In the genomic region with DNA sequence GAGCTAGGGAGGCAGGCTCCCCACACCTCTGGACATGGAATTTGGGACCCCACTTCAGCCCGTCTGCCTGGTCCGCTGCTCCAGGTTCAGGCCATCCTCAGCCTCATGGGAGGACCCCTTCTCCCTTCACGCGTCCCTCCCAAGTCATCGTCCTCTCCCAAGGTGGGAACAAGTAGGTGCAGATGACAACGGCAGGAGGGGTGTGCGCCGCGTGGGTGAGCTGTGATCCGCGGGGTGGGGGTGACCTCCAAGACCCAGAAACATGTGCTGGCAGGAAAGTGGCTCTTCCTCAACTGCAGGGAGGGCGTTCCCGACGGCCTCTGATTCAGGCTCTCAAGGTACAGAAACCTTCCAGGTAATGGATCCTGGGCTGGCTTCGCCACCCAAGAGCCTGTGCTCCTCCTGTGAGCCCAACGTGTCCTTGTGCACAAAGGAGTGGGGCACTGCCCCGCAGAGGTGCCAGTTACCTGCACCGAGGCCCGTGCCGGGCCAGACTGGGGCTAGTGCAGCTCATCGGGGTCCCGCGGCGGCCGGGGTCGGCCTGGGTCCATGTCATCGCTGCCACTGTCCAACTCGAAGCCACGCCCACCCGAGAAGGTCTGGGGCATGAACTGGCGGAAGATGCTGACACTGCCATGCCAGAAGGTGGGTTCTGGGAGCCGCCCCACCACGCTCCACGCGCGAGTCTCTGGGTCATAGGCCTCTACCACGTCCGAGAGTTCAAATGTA, we compare ENCODE assay signal across 24 cellular contexts. TPM values are rescaled to one million over a fixed set of nuclear protein-coding genes. Genes with fewer than 3 reads are reported as not detected.
DNase-seq lines count a peak whose midpoint lies in the region; ATAC-seq, FAIRE-seq and TF ChIP-seq lines count a peak whose summit lies in the region.
"Had no signal": no experiment of that assay in that cellular context is flagged by ENCODE, and none has a peak within 500 bp of the region (broad histone marks: within the 10 kb centered on the region; RNA-seq: fewer than 3 reads in every experiment).

No MANE protein-coding gene starts in this region.

- no peak for DNase-seq in activated CD8-positive, alpha-beta T cell treated with anti-CD3 and anti-CD28 coated beads, Interleukin-2, amount 10 ng/mL, durations not matched to agents 7 days and 5 days
- no peak for DNase-seq in activated CD8-positive, alpha-beta T cell treated with anti-CD3 and anti-CD28 coated beads for 36 hours
- DNase-seq in HepG2 (ENCODE audit: low spot score) (no peak), right lobe of liver (no peak), tibial artery (no peak), activated gamma-delta T cell treated with Interleukin-2 at 50 U/mL for 16 hours (no peak)
- DNase-seq: AML-193; Caco-2; CD4-positive, alpha-beta T cell; DMS153; KBM-7; NCI-H1105; NCI-H1694; NCI-H510A; NCI-H748 treated with DMSO at 0.1 percent for 48 hours; NK-92 treated with Interleukin-12 subunit alpha and Interleukin-12 subunit beta, amount 100 ng/mL, for 24 hours had no signal

- in situ Hi-C loops in HepG2 (cut with HindIII; ENCODE audit: extremely low pct_ligation_motif_present, low pct_unique_long_range_greater_than_20kb): no loop called here

- no peak for TF ChIP-seq RAD21 in HepG2 (CRISPR knock-in tag; IDR thresholded peaks at IDR 0.05)

- no peak for ATAC-seq in activated CD8-positive, alpha-beta T cell treated with anti-CD3 and anti-CD28 coated beads, Interleukin-2, amount 10 ng/mL, durations not matched to agents 7 days and 5 days
- no peak for ATAC-seq in activated CD8-positive, alpha-beta T cell treated with anti-CD3 and anti-CD28 coated beads for 36 hours
- no peak for ATAC-seq in HepG2
- ATAC-seq in right lobe of liver: no peak
- ATAC-seq in GM21717 (IDR thresholded peaks at IDR 0.05; ENCODE audit: unreplicated experiment): no peak
- ATAC-seq: GM23338, HCT116 had no signal

- CTCF ChIA-PET in activated CD8-positive, alpha-beta T cell treated with anti-CD3 and anti-CD28 coated beads, Interleukin-2, amount 10 ng/mL, durations not matched to agents 7 days and 5 days (lab: Charles Lee): interaction anchor here (1.0 kb wide), 1 partner anchor 8 kb away, joined by 4 read pairs; no protein-coding TSS in a partner anchor
- CTCF ChIA-PET in activated CD8-positive, alpha-beta T cell treated with anti-CD3 and anti-CD28 coated beads for 36 hours (lab: Charles Lee): interaction anchor here (0.9 kb wide), 1 partner anchor 53 kb away, joined by 3 read pairs; no protein-coding TSS in a partner anchor
- CTCF ChIA-PET in HepG2 (lab: Yijun Ruan, JAX; ENCODE audit: low intra/inter-chr PET ratio, low total read pairs): no interaction called here

- H3K27ac Mint-ChIP-seq in activated CD8-positive, alpha-beta T cell treated with anti-CD3 and anti-CD28 coated beads, Interleukin-2, amount 10 ng/mL, durations not matched to agents 7 days and 5 days: peak overlapping the region; percentile 79
- no peak overlapping the region for H3K27ac Mint-ChIP-seq in activated CD8-positive, alpha-beta T cell treated with anti-CD3 and anti-CD28 coated beads for 36 hours
- H3K27ac Mint-ChIP-seq: CD4-positive, alpha-beta T cell; GM23338 had no signal

- H3K36me3 Mint-ChIP-seq in activated CD8-positive, alpha-beta T cell treated with anti-CD3 and anti-CD28 coated beads, Interleukin-2, amount 10 ng/mL, durations not matched to agents 7 days and 5 days (ENCODE audit: low read depth): peaks cover 65% of the 10 kb centered on the region
- H3K36me3 Mint-ChIP-seq in activated CD8-positive, alpha-beta T cell treated with anti-CD3 and anti-CD28 coated beads for 36 hours (ENCODE audit: low read depth): peaks cover 34% of the 10 kb centered on the region

- H3K4me1 Mint-ChIP-seq in activated CD8-positive, alpha-beta T cell treated with anti-CD3 and anti-CD28 coated beads, Interleukin-2, amount 10 ng/mL, durations not matched to agents 7 days and 5 days (ENCODE audit: low read depth): peaks cover 45% of the 10 kb centered on the region
- H3K4me1 Mint-ChIP-seq in activated CD8-positive, alpha-beta T cell treated with anti-CD3 and anti-CD28 coated beads for 36 hours (ENCODE audit: low read depth): peaks cover 31% of the 10 kb centered on the region
- H3K4me1 Mint-ChIP-seq: GM23338 had no signal

- no peaks in the 10 kb centered on the region for H3K27me3 Mint-ChIP-seq in activated CD8-positive, alpha-beta T cell treated with anti-CD3 and anti-CD28 coated beads, Interleukin-2, amount 10 ng/mL, durations not matched to agents 7 days and 5 days (ENCODE audit: low read depth)
- H3K27me3 Mint-ChIP-seq in activated CD8-positive, alpha-beta T cell treated with anti-CD3 and anti-CD28 coated beads for 36 hours: no peaks in the 10 kb centered on the region
- H3K27me3 Mint-ChIP-seq: CD4-positive, alpha-beta T cell had no signal

- H3K9me3 Mint-ChIP-seq in activated CD8-positive, alpha-beta T cell treated with anti-CD3 and anti-CD28 coated beads, Interleukin-2, amount 10 ng/mL, durations not matched to agents 7 days and 5 days (ENCODE audit: insufficient read depth): no peaks in the 10 kb centered on the region
- no peaks in the 10 kb centered on the region for H3K9me3 Mint-ChIP-seq in activated CD8-positive, alpha-beta T cell treated with anti-CD3 and anti-CD28 coated beads for 36 hours
- H3K9me3 Mint-ChIP-seq: CD4-positive, alpha-beta T cell; GM23338 had no signal

- H3K27me3 ChIP-seq in HepG2 (ENCODE audit: control insufficient read depth in 1 of 2, insufficient read depth in 2 of 2, low read length in 2 of 2) (no peaks in the 10 kb centered on the region), right lobe of liver (no peaks in the 10 kb centered on the region), neutrophil (no peaks in the 10 kb centered on the region), tibial artery (no peaks in the 10 kb centered on the region)

- H4K20me1 ChIP-seq in HepG2 (ENCODE audit: insufficient read depth, low read length): peaks cover 42% of the 10 kb centered on the region

- POLR2A ChIA-PET in activated CD8-positive, alpha-beta T cell treated with anti-CD3 and anti-CD28 coated beads, Interleukin-2, amount 10 ng/mL, durations not matched to agents 7 days and 5 days (lab: Charles Lee): interaction anchor here (1.1 kb wide), 1 partner anchor 11 kb away, joined by 4 read pairs; no protein-coding TSS in a partner anchor
- POLR2A ChIA-PET in activated CD8-positive, alpha-beta T cell treated with anti-CD3 and anti-CD28 coated beads for 36 hours (lab: Charles Lee): interaction anchor here (1.0 kb wide), 1 partner anchor 10 kb away, joined by 6 read pairs; no protein-coding TSS in a partner anchor
- POLR2A ChIA-PET in HepG2 (lab: Yijun Ruan, JAX): no interaction called here

- no TSS peak for BruUV-seq in HepG2 (replicated peaks; lab: Mats Ljungman, UMichigan)

- no peak overlapping the region for H3K4me3 Mint-ChIP-seq in activated CD8-positive, alpha-beta T cell treated with anti-CD3 and anti-CD28 coated beads, Interleukin-2, amount 10 ng/mL, durations not matched to agents 7 days and 5 days
- H3K4me3 Mint-ChIP-seq in activated CD8-positive, alpha-beta T cell treated with anti-CD3 and anti-CD28 coated beads for 36 hours: no peak overlapping the region
- H3K4me3 Mint-ChIP-seq: CD4-positive, alpha-beta T cell; GM23338 had no signal

- no peak overlapping the region for H3K4me3 ChIP-seq in HepG2 (replicated peaks in 1 of 3; ENCODE audit: insufficient read depth in 1 of 3, low read depth in 2 of 3, low read length in 3 of 3)
- no peak overlapping the region for H3K4me3 ChIP-seq in right lobe of liver
- no peak overlapping the region for H3K4me3 ChIP-seq in neutrophil (ENCODE audit: low read depth in 1 of 2, low read length in 1 of 2)
- H3K4me3 ChIP-seq in tibial artery: no peak overlapping the region
- H3K4me3 ChIP-seq: GM23338 had no signal

- peaks cover 22% of the 10 kb centered on the region for H3K79me2 ChIP-seq in HepG2 (ENCODE audit: insufficient read depth, low read length)

- TF ChIP-seq CTCF in activated CD8-positive, alpha-beta T cell treated with anti-CD3 and anti-CD28 coated beads for 36 hours (IDR thresholded peaks at IDR 0.05): no peak
- TF ChIP-seq CTCF in HepG2 (CRISPR knock-in tag; IDR thresholded peaks at IDR 0.05) (no peak), right lobe of liver (IDR thresholded peaks at IDR 0.05) (no peak), neutrophil (IDR thresholded peaks at IDR 0.05) (no peak), tibial artery (IDR thresholded peaks at IDR 0.05) (no peak)

- H3K36me3 ChIP-seq in HepG2 (replicated peaks in 1 of 2; ENCODE audit: control insufficient read depth in 1 of 2, insufficient read depth in 2 of 2, low read length in 2 of 2) (peaks cover 46 to 83% of the 10 kb centered on the region in 2 experiments), right lobe of liver (peaks cover 0 to 95% (median 48%) of the 10 kb centered on the region in 4 donors), neutrophil (peaks cover 100% of the 10 kb centered on the region), tibial artery (peaks cover 84 to 100% (median 99%) of the 10 kb centered on the region in 3 donors)

- no peaks in the 10 kb centered on the region for H3K9me3 ChIP-seq in HepG2 (ENCODE audit: low read length)
- H3K9me3 ChIP-seq in right lobe of liver: no peaks in the 10 kb centered on the region
- no peaks in the 10 kb centered on the region for H3K9me3 ChIP-seq in neutrophil
- no peaks in the 10 kb centered on the region for H3K9me3 ChIP-seq in tibial artery
- H3K9me3 ChIP-seq: Caco-2 had no signal

- H3K4me1 ChIP-seq in HepG2 (ENCODE audit: insufficient read depth, low read length): peaks cover 16% of the 10 kb centered on the region
- H3K4me1 ChIP-seq in right lobe of liver: peaks cover 0 to 19% (median 4%) of the 10 kb centered on the region in 4 donors
- peaks cover 60 to 63% of the 10 kb centered on the region in 2 experiments for H3K4me1 ChIP-seq in neutrophil (ENCODE audit: control insufficient read depth in 1 of 2, insufficient read depth in 1 of 2, low read depth in 1 of 2, low read length in 1 of 2)
- peaks cover 0 to 97% (median 85%) of the 10 kb centered on the region in 4 donors for H3K4me1 ChIP-seq in tibial artery
- H3K4me1 ChIP-seq: Caco-2 had no signal

- intact Hi-C loops in activated CD8-positive, alpha-beta T cell treated with anti-CD3 and anti-CD28 coated beads for 36 hours (cut with micrococcal nuclease): no loop called here
- intact Hi-C loops in HepG2 (cut with micrococcal nuclease; ENCODE audit: unreplicated experiment) (no loop called here), right lobe of liver (cut with DNase I) (no loop called here), tibial artery (cut with DNase I; ENCODE audit: low total_unique reads) (no loop called here)

- no peak overlapping the region for H3K27ac ChIP-seq in HepG2 (ENCODE audit: extremely low read length, insufficient read depth, low read length)
- no peak overlapping the region for H3K27ac ChIP-seq in right lobe of liver
- H3K27ac ChIP-seq in neutrophil: peak overlapping the region; percentile 80
- H3K27ac ChIP-seq in tibial artery: peak overlapping the region; percentile 86
- H3K27ac ChIP-seq: 22Rv1 had no signal

- WGBS in HepG2 (ENCODE audit: low lambda C conversion rate): over 99% methylated on average over 24 of the region's 38 CpGs
- no CpG with 5 or more reads among the region's 38 CpGs for WGBS in right lobe of liver (ENCODE audit: insufficient coverage, low coverage, low lambda C conversion rate, missing lambda C conversion rate)

- FAIRE-seq in HepG2 (lab: Jason Lieb, UNC): no peak
- FAIRE-seq: GM19239, RCC 7860 had no signal

- TF ChIP-seq POLR2A in HepG2 (IDR thresholded peaks at IDR 0.05; ENCODE audit: insufficient read depth in 1 of 2, low read depth in 2 of 2, low read length in 2 of 2) (no peak), right lobe of liver (IDR thresholded peaks at IDR 0.05) (no peak)

- H3K4me2 ChIP-seq in HepG2 (ENCODE audit: low read depth, low read length): no peak overlapping the region
- H3K4me2 ChIP-seq: GM23338 had no signal

- TF ChIP-seq EP300 in HepG2 (IDR thresholded peaks at IDR 0.05; ENCODE audit: low read depth in 2 of 2, low read length in 2 of 2) (no peak), HepG2 (CRISPR knock-in tag; IDR thresholded peaks at IDR 0.05; ENCODE audit: borderline replicate concordance) (no peak)

- H3K9ac ChIP-seq in HepG2 (ENCODE audit: insufficient read depth, low read depth, low read length): no peak overlapping the region

- H2AFZ ChIP-seq in HepG2 (ENCODE audit: low read length): no peak overlapping the region
- H2AFZ ChIP-seq: GM23338 had no signal

RNA-seq across cellular contexts. Expression of a gene that starts 9.6 kb away (rescaled TPM):
- 10 to 100 TPM; 22.8 to 23.0 TPM for total RNA-seq in activated CD8-positive, alpha-beta T cell treated with anti-CD3 and anti-CD28 coated beads, Interleukin-2, amount 10 ng/mL, durations not matched to agents 7 days and 5 days
- 10 to 100 TPM; 17.9 to 18.1 TPM for total RNA-seq in activated CD8-positive, alpha-beta T cell treated with anti-CD3 and anti-CD28 coated beads for 36 hours
- total RNA-seq in HepG2 (2016; rRNA removed; fragmentation: Illumina TruSeq; extraction: Trizol) (20.9 and 25.0 TPM in 2 replicates), right lobe of liver (10 to 100 TPM; 12.1 to 24.6 (median 20.0) TPM)
- total RNA-seq in HepG2 (2016; cell fraction: cytosol; rRNA removed; fragmentation: Illumina TruSeq; extraction: Trizol; ENCODE audit: low read depth): 4.1 and 5.1 TPM in 2 replicates
- 16.6 and 24.3 TPM in 2 replicates for total RNA-seq in HepG2 (2016; cell fraction: insoluble cytoplasmic fraction; rRNA removed; fragmentation: Illumina TruSeq; extraction: Trizol)
- 11.5 and 11.6 TPM in 2 replicates for total RNA-seq in HepG2 (2016; cell fraction: membrane; rRNA removed; fragmentation: Illumina TruSeq; extraction: Trizol)
- 22.1 and 26.1 TPM in 2 replicates for total RNA-seq in HepG2 (2016; cell fraction: nucleus; rRNA removed; fragmentation: Illumina TruSeq; extraction: Trizol)
- 14.8 and 19.9 TPM in 2 replicates for polyA plus RNA-seq in HepG2 (2011; rRNA removed)
- polyA plus RNA-seq in HepG2 (2011; cell fraction: cytosol; rRNA removed): 10.9 and 14.4 TPM in 2 replicates
- 95.0 and 99.0 TPM in 2 replicates for polyA plus RNA-seq in HepG2 (2011; cell fraction: nucleus; rRNA removed)
- polyA plus RNA-seq in HepG2 (2012): 13.7 and 34.6 TPM in 2 replicates
- 2.2 and 2.8 TPM in 2 replicates for polyA plus RNA-seq in HepG2 (2016; cell fraction: cytosol; fragmentation: Illumina TruSeq; extraction: Trizol; ENCODE audit: low read depth)
- polyA plus RNA-seq in HepG2 (2016; cell fraction: insoluble cytoplasmic fraction; fragmentation: Illumina TruSeq; extraction: Trizol; ENCODE audit: low read depth): 14.0 and 18.0 TPM in 2 replicates
- 4.8 and 5.2 TPM in 2 replicates for polyA plus RNA-seq in HepG2 (2016; cell fraction: membrane; fragmentation: Illumina TruSeq; extraction: Trizol; ENCODE audit: low read depth)
- polyA plus RNA-seq in HepG2 (2016; cell fraction: nucleus; fragmentation: Illumina TruSeq; extraction: Trizol; ENCODE audit: insufficient read depth, low read depth): 41.5 and 42.6 TPM in 2 replicates
- 28.3 and 69.9 TPM in 2 replicates for polyA minus RNA-seq in HepG2 (2011; rRNA and poly(A)+ RNA removed; ENCODE audit: low replicate concordance)
- polyA minus RNA-seq in HepG2 (2011; cell fraction: cytosol; rRNA and poly(A)+ RNA removed): 21.0 and 26.5 TPM in 2 replicates
- polyA minus RNA-seq in HepG2 (2011; cell fraction: nucleus; rRNA and poly(A)+ RNA removed): 34.2 and 40.8 TPM in 2 replicates

RNA-seq across cellular contexts. Expression of a gene that starts 13.2 kb away (rescaled TPM):
- total RNA-seq in activated CD8-positive, alpha-beta T cell treated with anti-CD3 and anti-CD28 coated beads, Interleukin-2, amount 10 ng/mL, durations not matched to agents 7 days and 5 days: 10 to 100 TPM; 36.5 to 41.7 TPM
- 10 to 100 TPM; 22.4 to 32.1 TPM for total RNA-seq in activated CD8-positive, alpha-beta T cell treated with anti-CD3 and anti-CD28 coated beads for 36 hours
- total RNA-seq in HepG2 (2016; rRNA removed; fragmentation: Illumina TruSeq; extraction: Trizol) (13.8 and 17.1 TPM in 2 replicates), right lobe of liver (10 to 100 TPM in 4 of 6 experiments, 1 to 10 TPM in 2; 5.9 to 43.1 (median 19.5) TPM)
- 5.0 and 5.2 TPM in 2 replicates for total RNA-seq in HepG2 (2016; cell fraction: cytosol; rRNA removed; fragmentation: Illumina TruSeq; extraction: Trizol; ENCODE audit: low read depth)
- total RNA-seq in HepG2 (2016; cell fraction: insoluble cytoplasmic fraction; rRNA removed; fragmentation: Illumina TruSeq; extraction: Trizol): 8.3 and 21.5 TPM in 2 replicates
- 5.7 and 8.8 TPM in 2 replicates for total RNA-seq in HepG2 (2016; cell fraction: membrane; rRNA removed; fragmentation: Illumina TruSeq; extraction: Trizol)
- total RNA-seq in HepG2 (2016; cell fraction: nucleus; rRNA removed; fragmentation: Illumina TruSeq; extraction: Trizol): 17.3 and 20.3 TPM in 2 replicates
- polyA plus RNA-seq in HepG2 (2011; rRNA removed): 13.0 and 18.1 TPM in 2 replicates
- polyA plus RNA-seq in HepG2 (2011; cell fraction: cytosol; rRNA removed): 10.2 and 13.3 TPM in 2 replicates
- 62.4 and 69.3 TPM in 2 replicates for polyA plus RNA-seq in HepG2 (2011; cell fraction: nucleus; rRNA removed)
- polyA plus RNA-seq in HepG2 (2012): 9.9 and 13.5 TPM in 2 replicates
- 3.7 and 4.2 TPM in 2 replicates for polyA plus RNA-seq in HepG2 (2016; cell fraction: cytosol; fragmentation: Illumina TruSeq; extraction: Trizol; ENCODE audit: low read depth)
- polyA plus RNA-seq in HepG2 (2016; cell fraction: insoluble cytoplasmic fraction; fragmentation: Illumina TruSeq; extraction: Trizol; ENCODE audit: low read depth): 7.6 TPM in 2 replicates
- polyA plus RNA-seq in HepG2 (2016; cell fraction: membrane; fragmentation: Illumina TruSeq; extraction: Trizol; ENCODE audit: low read depth): 5.0 and 5.6 TPM in 2 replicates
- polyA plus RNA-seq in HepG2 (2016; cell fraction: nucleus; fragmentation: Illumina TruSeq; extraction: Trizol; ENCODE audit: insufficient read depth, low read depth): 44.7 and 51.5 TPM in 2 replicates
- 30.6 and 46.1 TPM in 2 replicates for polyA minus RNA-seq in HepG2 (2011; rRNA and poly(A)+ RNA removed; ENCODE audit: low replicate concordance)
- polyA minus RNA-seq in HepG2 (2011; cell fraction: cytosol; rRNA and poly(A)+ RNA removed): 4.3 and 8.8 TPM in 2 replicates
- polyA minus RNA-seq in HepG2 (2011; cell fraction: nucleus; rRNA and poly(A)+ RNA removed): 18.5 and 19.6 TPM in 2 replicates

RNA-seq across cellular contexts. Expression of a gene that starts 20.5 kb away (rescaled TPM):
- 10 to 100 TPM; 11.8 to 12.6 TPM for total RNA-seq in activated CD8-positive, alpha-beta T cell treated with anti-CD3 and anti-CD28 coated beads, Interleukin-2, amount 10 ng/mL, durations not matched to agents 7 days and 5 days
- 10 to 100 TPM; 12.5 to 14.8 TPM for total RNA-seq in activated CD8-positive, alpha-beta T cell treated with anti-CD3 and anti-CD28 coated beads for 36 hours
- total RNA-seq in HepG2 (2016; rRNA removed; fragmentation: Illumina TruSeq; extraction: Trizol): 7.4 and 8.4 TPM in 2 replicates
- total RNA-seq in HepG2 (2016; cell fraction: cytosol; rRNA removed; fragmentation: Illumina TruSeq; extraction: Trizol; ENCODE audit: low read depth): 1.8 TPM in 2 replicates
- 7.7 and 8.2 TPM in 2 replicates for total RNA-seq in HepG2 (2016; cell fraction: insoluble cytoplasmic fraction; rRNA removed; fragmentation: Illumina TruSeq; extraction: Trizol)
- 5.3 and 5.8 TPM in 2 replicates for total RNA-seq in HepG2 (2016; cell fraction: membrane; rRNA removed; fragmentation: Illumina TruSeq; extraction: Trizol)
- total RNA-seq in HepG2 (2016; cell fraction: nucleus; rRNA removed; fragmentation: Illumina TruSeq; extraction: Trizol): 8.5 and 10.6 TPM in 2 replicates
- polyA plus RNA-seq in HepG2 (2011; rRNA removed): 4.7 and 6.1 TPM in 2 replicates
- polyA plus RNA-seq in HepG2 (2011; cell fraction: cytosol; rRNA removed): 3.7 and 4.9 TPM in 2 replicates
- polyA plus RNA-seq in HepG2 (2011; cell fraction: nucleus; rRNA removed): 9.9 and 12.6 TPM in 2 replicates
- 15.6 and 16.1 TPM in 2 replicates for polyA plus RNA-seq in HepG2 (2012)
- polyA plus RNA-seq in HepG2 (2016; cell fraction: cytosol; fragmentation: Illumina TruSeq; extraction: Trizol; ENCODE audit: low read depth): 0.83 and 0.97 TPM in 2 replicates
- 9.5 and 10.6 TPM in 2 replicates for polyA plus RNA-seq in HepG2 (2016; cell fraction: insoluble cytoplasmic fraction; fragmentation: Illumina TruSeq; extraction: Trizol; ENCODE audit: low read depth)
- 2.9 and 3.0 TPM in 2 replicates for polyA plus RNA-seq in HepG2 (2016; cell fraction: membrane; fragmentation: Illumina TruSeq; extraction: Trizol; ENCODE audit: low read depth)
- polyA plus RNA-seq in HepG2 (2016; cell fraction: nucleus; fragmentation: Illumina TruSeq; extraction: Trizol; ENCODE audit: insufficient read depth, low read depth): 19.2 and 19.9 TPM in 2 replicates
- polyA minus RNA-seq in HepG2 (2011; rRNA and poly(A)+ RNA removed; ENCODE audit: low replicate concordance): 2.6 and 5.3 TPM in 2 replicates
- 4.9 and 7.5 TPM in 2 replicates for polyA minus RNA-seq in HepG2 (2011; cell fraction: cytosol; rRNA and poly(A)+ RNA removed)
- 4.2 and 4.7 TPM in 2 replicates for polyA minus RNA-seq in HepG2 (2011; cell fraction: nucleus; rRNA and poly(A)+ RNA removed)
- 1 to 10 TPM; 2.7 to 6.2 (median 4.5) TPM for total RNA-seq in right lobe of liver

RNA-seq across cellular contexts. Expression of a gene that starts 31.6 kb away (rescaled TPM):
- total RNA-seq in activated CD8-positive, alpha-beta T cell treated with anti-CD3 and anti-CD28 coated beads, Interleukin-2, amount 10 ng/mL, durations not matched to agents 7 days and 5 days: 10 to 100 TPM; 19.1 to 20.8 TPM
- total RNA-seq in activated CD8-positive, alpha-beta T cell treated with anti-CD3 and anti-CD28 coated beads for 36 hours: 10 to 100 TPM; 19.0 to 24.5 TPM
- total RNA-seq in HepG2 (2016; rRNA removed; fragmentation: Illumina TruSeq; extraction: Trizol): 14.9 and 15.0 TPM in 2 replicates
- total RNA-seq in HepG2 (2016; cell fraction: cytosol; rRNA removed; fragmentation: Illumina TruSeq; extraction: Trizol; ENCODE audit: low read depth): 9.0 and 9.7 TPM in 2 replicates
- total RNA-seq in HepG2 (2016; cell fraction: insoluble cytoplasmic fraction; rRNA removed; fragmentation: Illumina TruSeq; extraction: Trizol): 15.7 and 15.9 TPM in 2 replicates
- 12.2 and 13.1 TPM in 2 replicates for total RNA-seq in HepG2 (2016; cell fraction: membrane; rRNA removed; fragmentation: Illumina TruSeq; extraction: Trizol)
- 12.6 and 13.1 TPM in 2 replicates for total RNA-seq in HepG2 (2016; cell fraction: nucleus; rRNA removed; fragmentation: Illumina TruSeq; extraction: Trizol)
- polyA plus RNA-seq in HepG2 (2011; rRNA removed): 10.3 and 12.1 TPM in 2 replicates
- 7.0 and 10.7 TPM in 2 replicates for polyA plus RNA-seq in HepG2 (2011; cell fraction: cytosol; rRNA removed)
- 24.3 and 30.1 TPM in 2 replicates for polyA plus RNA-seq in HepG2 (2011; cell fraction: nucleus; rRNA removed)
- polyA plus RNA-seq in HepG2 (2012): 8.1 and 8.4 TPM in 2 replicates
- 4.4 and 4.8 TPM in 2 replicates for polyA plus RNA-seq in HepG2 (2016; cell fraction: cytosol; fragmentation: Illumina TruSeq; extraction: Trizol; ENCODE audit: low read depth)
- 11.7 and 12.3 TPM in 2 replicates for polyA plus RNA-seq in HepG2 (2016; cell fraction: insoluble cytoplasmic fraction; fragmentation: Illumina TruSeq; extraction: Trizol; ENCODE audit: low read depth)
- polyA plus RNA-seq in HepG2 (2016; cell fraction: membrane; fragmentation: Illumina TruSeq; extraction: Trizol; ENCODE audit: low read depth): 5.1 and 6.0 TPM in 2 replicates
- 24.7 and 27.0 TPM in 2 replicates for polyA plus RNA-seq in HepG2 (2016; cell fraction: nucleus; fragmentation: Illumina TruSeq; extraction: Trizol; ENCODE audit: insufficient read depth, low read depth)
- polyA minus RNA-seq in HepG2 (2011; rRNA and poly(A)+ RNA removed; ENCODE audit: low replicate concordance): 17.1 and 18.0 TPM in 2 replicates
- 3.2 and 4.4 TPM in 2 replicates for polyA minus RNA-seq in HepG2 (2011; cell fraction: cytosol; rRNA and poly(A)+ RNA removed)
- polyA minus RNA-seq in HepG2 (2011; cell fraction: nucleus; rRNA and poly(A)+ RNA removed): 8.4 and 9.4 TPM in 2 replicates
- 10 to 100 TPM in 4 of 6 experiments, 1 to 10 TPM in 2; 5.9 to 11.3 (median 10.3) TPM for total RNA-seq in right lobe of liver

RNA-seq across cellular contexts. Expression of a gene that starts 37.9 kb away (rescaled TPM):
- not detected for total RNA-seq in activated CD8-positive, alpha-beta T cell treated with anti-CD3 and anti-CD28 coated beads, Interleukin-2, amount 10 ng/mL, durations not matched to agents 7 days and 5 days
- total RNA-seq in activated CD8-positive, alpha-beta T cell treated with anti-CD3 and anti-CD28 coated beads for 36 hours: not detected
- total RNA-seq in HepG2 (2016; rRNA removed; fragmentation: Illumina TruSeq; extraction: Trizol): 0.98 and 1.4 TPM in 2 replicates
- total RNA-seq in HepG2 (2016; cell fraction: cytosol; rRNA removed; fragmentation: Illumina TruSeq; extraction: Trizol; ENCODE audit: low read depth): 0.26 and 0.30 TPM in 2 replicates
- 1.4 and 1.7 TPM in 2 replicates for total RNA-seq in HepG2 (2016; cell fraction: insoluble cytoplasmic fraction; rRNA removed; fragmentation: Illumina TruSeq; extraction: Trizol)
- 1.1 and 2.0 TPM in 2 replicates for total RNA-seq in HepG2 (2016; cell fraction: membrane; rRNA removed; fragmentation: Illumina TruSeq; extraction: Trizol)
- total RNA-seq in HepG2 (2016; cell fraction: nucleus; rRNA removed; fragmentation: Illumina TruSeq; extraction: Trizol): 1.1 TPM in 2 replicates
- 1.6 and 1.9 TPM in 2 replicates for polyA plus RNA-seq in HepG2 (2011; rRNA removed)
- polyA plus RNA-seq in HepG2 (2011; cell fraction: cytosol; rRNA removed): 1.8 and 2.4 TPM in 2 replicates
- 0.93 and 1.9 TPM in 2 replicates for polyA plus RNA-seq in HepG2 (2011; cell fraction: nucleus; rRNA removed)
- 0.30 and 0.32 TPM in 2 replicates for polyA plus RNA-seq in HepG2 (2012)
- 0.71 and 0.72 TPM in 2 replicates for polyA plus RNA-seq in HepG2 (2016; cell fraction: cytosol; fragmentation: Illumina TruSeq; extraction: Trizol; ENCODE audit: low read depth)
- polyA plus RNA-seq in HepG2 (2016; cell fraction: insoluble cytoplasmic fraction; fragmentation: Illumina TruSeq; extraction: Trizol; ENCODE audit: low read depth): 0.81 and 1.2 TPM in 2 replicates
- polyA plus RNA-seq in HepG2 (2016; cell fraction: membrane; fragmentation: Illumina TruSeq; extraction: Trizol; ENCODE audit: low read depth): 1.2 TPM in 2 replicates
- 1.9 and 2.5 TPM in 2 replicates for polyA plus RNA-seq in HepG2 (2016; cell fraction: nucleus; fragmentation: Illumina TruSeq; extraction: Trizol; ENCODE audit: insufficient read depth, low read depth)
- polyA minus RNA-seq in HepG2 (2011; rRNA and poly(A)+ RNA removed; ENCODE audit: low replicate concordance): 0.09 and 5.5 TPM in 2 replicates
- polyA minus RNA-seq in HepG2 (2011; cell fraction: cytosol; rRNA and poly(A)+ RNA removed): 0.79 and 1.3 TPM in 2 replicates
- 0.26 and 1.2 TPM in 2 replicates for polyA minus RNA-seq in HepG2 (2011; cell fraction: nucleus; rRNA and poly(A)+ RNA removed)
- under 1 TPM in 1 of 6 experiments, not detected in 5; 0.26 TPM for total RNA-seq in right lobe of liver
- total RNA-seq: Caco-2; CD4-positive, alpha-beta T cell; GM23338; Right ventricle myocardium superior had no signal

Comparison
In these comparisons a context has a peak if more than half of its experiments do, and no peak if none do; other contexts are left out.
1. H3K27ac ChIP-seq: peak in neutrophil (single experiment) and tibial artery (2 of 2); none in HepG2 (single experiment) and right lobe of liver (0 of 3).